Comparison of ENCODE assay signal across 16 cellular contexts in the genomic region with DNA sequence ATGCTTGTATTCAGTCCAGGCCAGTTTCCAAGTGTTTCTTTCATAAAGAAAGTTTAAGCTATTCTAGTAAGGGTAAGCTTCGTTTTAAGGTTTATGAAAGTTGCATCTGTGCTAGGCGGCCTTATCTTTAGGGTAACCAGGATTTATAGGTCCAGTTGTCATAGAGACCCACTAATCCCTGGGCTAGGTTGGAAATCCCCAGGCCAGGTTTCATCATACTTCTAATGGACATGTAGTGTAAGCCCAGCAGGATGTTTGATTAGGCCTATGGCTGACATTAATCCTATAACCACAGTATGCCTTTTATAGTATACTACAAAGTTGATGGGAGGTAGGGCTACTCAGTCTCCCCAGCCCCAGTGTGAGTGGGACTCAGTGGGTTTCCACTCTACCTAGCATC.
"Had no signal": no experiment of that assay in that cellular context is flagged by ENCODE, and none has a peak within 500 bp of the region (broad histone marks: within the 10 kb centered on the region; RNA-seq: fewer than 3 reads in every experiment).

No MANE protein-coding gene starts in this region.

- ATAC-seq: heart left ventricle; naive thymus-derived CD4-positive, alpha-beta T cell; upper lobe of right lung had no signal

- H3K9me3 ChIP-seq: heart left ventricle, right atrium auricular region, tibial nerve, upper lobe of right lung, vagina had no signal

- H3K4me1 ChIP-seq: heart left ventricle, right atrium auricular region, tibial nerve, upper lobe of right lung had no signal

- H3K27me3 ChIP-seq: dorsolateral prefrontal cortex, right atrium auricular region, tibial nerve, upper lobe of right lung, vagina had no signal

- DNase-seq: cortex of kidney; dorsolateral prefrontal cortex; effector CD8-positive, alpha-beta T cell; heart left ventricle; hippocampal formation; kidney glomerular epithelial cell; naive thymus-derived CD4-positive, alpha-beta T cell; nephron progenitor cell; posterior cingulate gyrus; stimulated activated CD4-positive, alpha-beta T cell treated with anti-CD3 and anti-CD28 coated beads, Interleukin-15, amount 100 ng/mL, for 24 hours; stimulated activated CD4-positive, alpha-beta T cell treated with anti-CD3 and anti-CD28 coated beads, Interleukin-1b, Interleukin-23, amount 100 ng/mL, for 48 hours; stimulated activated CD4-positive, alpha-beta T cell treated with anti-CD3 and anti-CD28 coated beads, Interleukin-4, amount 100 ng/mL, for 24 hours; upper lobe of right lung had no signal

- H3K4me3 ChIP-seq: dorsolateral prefrontal cortex, heart left ventricle, right atrium auricular region, tibial nerve, upper lobe of right lung, vagina had no signal

- H3K27ac ChIP-seq: dorsolateral prefrontal cortex, heart left ventricle, right atrium auricular region, tibial nerve, upper lobe of right lung, vagina had no signal

- H3K36me3 ChIP-seq: heart left ventricle, right atrium auricular region, tibial nerve, upper lobe of right lung, vagina had no signal
